13 cellular contexts compared by ENCODE assay signal in the genomic region with DNA sequence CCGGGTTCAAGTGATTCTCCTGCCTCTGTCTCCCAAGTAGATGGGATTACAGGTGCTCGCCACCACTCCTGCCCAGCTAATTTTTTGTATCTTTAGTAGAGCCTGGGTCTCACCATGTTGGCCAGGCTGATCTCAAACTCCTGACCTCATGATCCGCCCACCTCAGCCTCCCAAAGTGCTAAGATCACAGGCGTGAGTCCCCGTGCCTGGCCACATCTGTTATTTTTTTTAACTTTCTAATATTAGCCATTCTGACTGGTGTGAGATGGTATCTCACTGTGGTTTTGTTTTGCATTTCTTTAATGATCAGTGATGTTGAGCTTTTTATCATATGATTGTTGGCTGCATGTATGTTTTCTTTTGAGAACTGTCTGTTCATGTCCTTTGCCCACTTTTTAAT. TPM values are rescaled to one million over a fixed set of nuclear protein-coding genes. Genes with fewer than 3 reads are reported as not detected.
DNase-seq lines count a peak whose midpoint lies in the region; ATAC-seq and TF ChIP-seq lines count a peak whose summit lies in the region.
"Not testable (repeated sequence)": the region's sequence is repeated elsewhere in the genome, so short reads cannot be mapped to it uniquely, and the experiment has no call there.
"Had no signal": no experiment of that assay in that cellular context is flagged by ENCODE, and none has a peak within 500 bp of the region (broad histone marks: within the 10 kb centered on the region; RNA-seq: fewer than 3 reads in every experiment).

No MANE protein-coding gene starts in this region.

- not testable (repeated sequence) for H3K79me2 ChIP-seq in DOHH2 (ENCODE audit: control insufficient read depth, low read length); Karpas-422 (ENCODE audit: low read length)

- H3K36me3 Mint-ChIP-seq in activated B cell treated with CpG ODN at 0.5 μM for 24 hours (ENCODE audit: low read depth); central memory CD8-positive, alpha-beta T cell (ENCODE audit: insufficient read depth); naive B cell: not testable (repeated sequence)
- peaks cover 33 to 48% of the 10 kb centered on the region in 2 donors for H3K36me3 Mint-ChIP-seq in stimulated activated naive B cell treated with anti-CD40 and anti-IgM and Interleukin-4, amounts not matched to agents 10 μg/mL and 1 μg/mL and 100 μg/mL, for 72 hours

- POLR2A ChIA-PET in activated B cell treated with CpG ODN at 0.5 μM for 24 hours (lab: Charles Lee): interaction anchor here (0.7 to 3.0 kb wide), 5 partner anchors 9 to 1000 kb away, joined by 4 to 12 read pairs (median 7); a partner anchor contains a TSS

- H3K27me3 ChIP-seq in DOHH2 (ENCODE audit: control insufficient read depth, low read length); Karpas-422 (ENCODE audit: low read length): not testable (repeated sequence)

- not testable (repeated sequence) for H4K20me1 ChIP-seq in DOHH2 (ENCODE audit: control insufficient read depth, insufficient read depth, low read depth, low read length); Karpas-422 (ENCODE audit: insufficient read depth, low read depth, low read length)

- intact Hi-C loops in activated B cell treated with CpG ODN at 0.5 μM for 24 hours (cut with micrococcal nuclease): loop anchor here (2.0 kb wide), 1 partner anchor 71 kb away; no protein-coding TSS in a partner anchor

- H3K9ac ChIP-seq in Karpas-422 (ENCODE audit: low read length): not testable (repeated sequence)

- not testable (repeated sequence) for H2AFZ ChIP-seq in Karpas-422 (ENCODE audit: low read length)

- CTCF ChIA-PET in activated B cell treated with CpG ODN at 0.5 μM for 24 hours (lab: Charles Lee): interaction anchor here (2.8 kb wide), 1 partner anchor 155 kb away, joined by 9 read pairs; no protein-coding TSS in a partner anchor

- H3K27ac Mint-ChIP-seq in activated B cell treated with CpG ODN at 0.5 μM for 24 hours (peak overlapping the region; percentile 16), naive B cell (peak overlapping the region in 5 of 6 donors; percentile 26 to 94 (median 63))
- H3K27ac Mint-ChIP-seq in central memory CD8-positive, alpha-beta T cell (ENCODE audit: low read depth): peak overlapping the region; percentile 25
- H3K27ac Mint-ChIP-seq in stimulated activated naive B cell treated with anti-CD40 and anti-IgM and Interleukin-4, amounts not matched to agents 10 μg/mL and 1 μg/mL and 100 μg/mL, for 72 hours: peak overlapping the region; percentile 89

- H3K4me2 ChIP-seq in DOHH2 (ENCODE audit: low read length): 0 out of 2 replicates have a peak overlapping the region, but pooled peaks have one; percentile 6
- H3K4me2 ChIP-seq in Karpas-422 (ENCODE audit: low read depth, low read length, poor library complexity, severe bottlenecking): not testable (repeated sequence)

- H3K9me3 Mint-ChIP-seq in activated B cell treated with CpG ODN at 0.5 μM for 24 hours; central memory CD8-positive, alpha-beta T cell: not testable (repeated sequence)
- peaks cover 0 to 19% (median 8%) of the 10 kb centered on the region in 7 donors for H3K9me3 Mint-ChIP-seq in naive B cell
- H3K9me3 Mint-ChIP-seq in stimulated activated naive B cell treated with anti-CD40 and anti-IgM and Interleukin-4, amounts not matched to agents 10 μg/mL and 1 μg/mL and 100 μg/mL, for 72 hours: peaks cover 22 to 29% of the 10 kb centered on the region in 2 donors

- H3K4me1 ChIP-seq in DOHH2 (ENCODE audit: control insufficient read depth, low read length) (peaks cover 56% of the 10 kb centered on the region), Karpas-422 (ENCODE audit: low read length) (peaks cover 41% of the 10 kb centered on the region)

- not testable (repeated sequence) for H3K9me2 ChIP-seq in DOHH2 (replicated peaks; ENCODE audit: control insufficient read depth, low read length); Karpas-422 (replicated peaks; ENCODE audit: insufficient read depth, low read length)

- ATAC-seq in activated B cell treated with CpG ODN at 0.5 μM for 24 hours (ENCODE audit: low read depth); central memory CD8-positive, alpha-beta T cell (replicated peaks; ENCODE audit: extremely low read depth, poor library complexity, severe bottlenecking); naive B cell (ENCODE audit: low read depth in 2 of 2); stimulated activated naive B cell treated with anti-CD40 and anti-IgM and Interleukin-4, amounts not matched to agents 10 μg/mL and 1 μg/mL and 100 μg/mL, for 72 hours (replicated peaks): not testable (repeated sequence)

- peaks cover 11% of the 10 kb centered on the region; the same call in 1 of the 2 replicates for H3K9me3 ChIP-seq in DOHH2 (ENCODE audit: control insufficient read depth, insufficient read depth, low read length)
- H3K9me3 ChIP-seq in Karpas-422 (ENCODE audit: low read length): not testable (repeated sequence)

- not testable (repeated sequence) for TF ChIP-seq CTCF in DOHH2 (IDR thresholded peaks at IDR 0.05; ENCODE audit: low read depth, low read length, poor library complexity, severe bottlenecking); activated B cell treated with CpG ODN at 0.5 μM for 24 hours (IDR thresholded peaks at IDR 0.05)

- H3K4me1 Mint-ChIP-seq in activated B cell treated with CpG ODN at 0.5 μM for 24 hours (peaks cover 81% of the 10 kb centered on the region), naive B cell (peaks cover 58 to 75% (median 65%) of the 10 kb centered on the region in 3 donors)
- peaks cover 28% of the 10 kb centered on the region for H3K4me1 Mint-ChIP-seq in central memory CD8-positive, alpha-beta T cell
- peaks cover 64 to 86% of the 10 kb centered on the region in 2 donors for H3K4me1 Mint-ChIP-seq in stimulated activated naive B cell treated with anti-CD40 and anti-IgM and Interleukin-4, amounts not matched to agents 10 μg/mL and 1 μg/mL and 100 μg/mL, for 72 hours

- H3K4me3 ChIP-seq in DOHH2 (ENCODE audit: low read length); Karpas-422 (ENCODE audit: low read length): not testable (repeated sequence)

- DNase-seq in Karpas-422; activated B cell treated with CpG ODN at 0.5 μM for 24 hours; central memory CD8-positive, alpha-beta T cell (ENCODE audit: low spot score in 2 of 2); naive B cell; stimulated activated naive B cell treated with anti-CD40 and anti-IgM and Interleukin-4, amounts not matched to agents 10 μg/mL and 1 μg/mL and 100 μg/mL, for 72 hours: not testable (repeated sequence)
- peak; percentile 29 for DNase-seq in NAMALWA (ENCODE audit: low spot score)

- peaks cover 10% of the 10 kb centered on the region; the same call in 1 of the 2 replicates for H3F3A ChIP-seq in DOHH2 (ENCODE audit: control insufficient read depth, insufficient read depth)

- H3K27me3 Mint-ChIP-seq in activated B cell treated with CpG ODN at 0.5 μM for 24 hours; central memory CD8-positive, alpha-beta T cell; naive B cell; stimulated activated naive B cell treated with anti-CD40 and anti-IgM and Interleukin-4, amounts not matched to agents 10 μg/mL and 1 μg/mL and 100 μg/mL, for 72 hours: not testable (repeated sequence)

- not testable (repeated sequence) for H3K27ac ChIP-seq in DOHH2 (ENCODE audit: low read depth, low read length)
- H3K27ac ChIP-seq in Karpas-422 (ENCODE audit: low read length): 0 out of 2 replicates have a peak overlapping the region, but pooled peaks have one; percentile 29

- not testable (repeated sequence) for H3K36me3 ChIP-seq in DOHH2 (ENCODE audit: control insufficient read depth, low read length); Karpas-422 (ENCODE audit: insufficient read depth, low read length)

- H3K4me3 Mint-ChIP-seq in activated B cell treated with CpG ODN at 0.5 μM for 24 hours; central memory CD8-positive, alpha-beta T cell: not testable (repeated sequence)
- peak overlapping the region in 3 of 8 donors; percentile 12 to 54 (median 42) for H3K4me3 Mint-ChIP-seq in naive B cell
- peak overlapping the region; percentile 21 to 25 for H3K4me3 Mint-ChIP-seq in stimulated activated naive B cell treated with anti-CD40 and anti-IgM and Interleukin-4, amounts not matched to agents 10 μg/mL and 1 μg/mL and 100 μg/mL, for 72 hours

RNA-seq across cellular contexts. Expression of a gene that starts 35.4 kb away (rescaled TPM):
- 24.7 and 45.8 TPM in 2 replicates for total RNA-seq in Karpas-422 (2014; rRNA removed; shearing (Covaris generic); ENCODE audit: low replicate concordance)
- total RNA-seq in activated B cell treated with CpG ODN at 0.5 μM for 24 hours: 87.7 and 97.1 TPM in 2 replicates
- 100 to 1,000 TPM; 129 to 322 (median 238) TPM for polyA plus RNA-seq in naive B cell (ENCODE audit: low read depth in 6 of 6)
- total RNA-seq: GM23338, H4, H9 had no signal
- polyA plus RNA-seq: BJ, GM23338 had no signal

RNA-seq across cellular contexts. Expression of a gene that starts 40.9 kb away (rescaled TPM):
- total RNA-seq in Karpas-422 (2014; rRNA removed; shearing (Covaris generic); ENCODE audit: low replicate concordance): 136 and 168 TPM in 2 replicates
- total RNA-seq in activated B cell treated with CpG ODN at 0.5 μM for 24 hours: 48.0 and 51.6 TPM in 2 replicates
- 10 to 100 TPM; 26.1 to 98.4 (median 41.4) TPM for polyA plus RNA-seq in naive B cell (ENCODE audit: low read depth in 6 of 6)
- total RNA-seq: CD4-positive, alpha-beta memory T cell; GM23338; H4; H9 had no signal
- polyA plus RNA-seq: A549, BJ, GM23338 had no signal

Comparison
In these comparisons a context has a peak if more than half of its experiments do, and no peak if none do; other contexts are left out.
1. H3K27ac Mint-ChIP-seq: peak in every context shown above with its lines; median percentile 89 in stimulated activated naive B cell treated with anti-CD40 and anti-IgM and Interleukin-4, amounts not matched to agents 10 μg/mL and 1 μg/mL and 100 μg/mL, for 72 hours; 63 in naive B cell; 25 in central memory CD8-positive, alpha-beta T cell; 16 in activated B cell treated with CpG ODN at 0.5 μM for 24 hours.